ENCODE assay signal across 1 cellular context in genomic region chr2:11582526-11583202, GRCh38.
TF ChIP-seq lines count a peak whose summit lies in the region.

No MANE protein-coding gene starts in this region.

TF ChIP-seq in GM23338, 12 proteins besides CTCF, POLR2A, EP300 and RAD21 (continued from another document):
- TF ChIP-seq ZNF462 (CRISPR knock-in tag; IDR thresholded peaks at IDR 0.05), result no peak
- no peak for TF ChIP-seq ETS1 (IDR thresholded peaks at IDR 0.05)
- TF ChIP-seq EZH2 (IDR thresholded peaks at IDR 0.05; ENCODE audit: low read depth, unreplicated experiment), result no peak
